ENCODE assay signal across 9 cellular contexts in genomic region chrX:11423362-11423818, GRCh38.
DNase-seq lines count a peak whose midpoint lies in the region; ATAC-seq and TF ChIP-seq lines count a peak whose summit lies in the region.
"Had no signal": no experiment of that assay in that cellular context is flagged by ENCODE, and none has a peak within 500 bp of the region (broad histone marks: within the 10 kb centered on the region; RNA-seq: fewer than 3 reads in every experiment).

No MANE protein-coding gene starts in this region.

- H3K4me3 ChIP-seq in astrocyte of the cerebellum (ENCODE audit: low read depth, low read length), result no peak overlapping the region

- peak; percentile 84 for ATAC-seq in GM19395 (IDR thresholded peaks at IDR 0.05; ENCODE audit: unreplicated experiment)
- peak; percentile 83 for ATAC-seq in HG03442 (IDR thresholded peaks at IDR 0.05; ENCODE audit: unreplicated experiment)
- no peak for ATAC-seq in HG02884 (IDR thresholded peaks at IDR 0.05; ENCODE audit: unreplicated experiment)

- DNase-seq in AG08395 (ENCODE audit: low spot score) (peak; percentile 68), astrocyte of the cerebellum (ENCODE audit: low read depth) (peak; percentile 52), pons (ENCODE audit: low spot score) (peak; percentile 54), epidermal melanocyte (ENCODE audit: insufficient read length, low spot score) (no peak)
- DNase-seq in activated CD8-positive, alpha-beta memory T cell treated with anti-CD3 and anti-CD28 coated beads, Interleukin-2, amount 50 U/mL, for 4 hours, result no peak
- DNase-seq: DND-41 had no signal

- in situ Hi-C loops in astrocyte of the cerebellum (cut with HindIII; ENCODE audit: low sequenced_read_pairs), result no loop called here

- no peak for TF ChIP-seq CTCF in astrocyte of the cerebellum (IDR thresholded peaks at IDR 0.05; ENCODE audit: low read depth, low read length, missing control alignments)

Comparison
In these comparisons a context has a peak if more than half of its experiments do, and no peak if none do; other contexts are left out.
1. DNase-seq: peak in AG08395 (single experiment), astrocyte of the cerebellum (single experiment) and pons (single experiment); none in epidermal melanocyte (single experiment) and activated CD8-positive, alpha-beta memory T cell treated with anti-CD3 and anti-CD28 coated beads, Interleukin-2, amount 50 U/mL, for 4 hours (single experiment).